In genomic region chr9:90694187-90694586, GRCh38 we compare ENCODE assay signal across 6 cellular contexts. TPM values are rescaled to one million over a fixed set of nuclear protein-coding genes. Genes with fewer than 3 reads are reported as not detected.
"Had no signal": no experiment of that assay in that cellular context is flagged by ENCODE, and none has a peak within 500 bp of the region (broad histone marks: within the 10 kb centered on the region; RNA-seq: fewer than 3 reads in every experiment).

No MANE protein-coding gene starts in this region.

RNA-seq across cellular contexts. Expression of gene DIRAS2, which starts 51.6 kb away (rescaled TPM):
- total RNA-seq: naive thymus-derived CD8-positive, alpha-beta T cell; natural killer cell treated with Interleukin-12 subunit alpha and Interleukin-12 subunit beta and Interleukin-15 and Interleukin-18, amount 100 ng/mL, for 72 hours; osteoblast; progenitor cell of endocrine pancreas; right cardiac atrium; thoracic aorta had no signal
- polyA plus RNA-seq: naive thymus-derived CD8-positive, alpha-beta T cell had no signal
